ENCODE assay signal across 14 cellular contexts in genomic region chr11:67308031-67308866, GRCh38.
"Had no signal": no experiment of that assay in that cellular context is flagged by ENCODE, and none has a peak within 500 bp of the region (broad histone marks: within the 10 kb centered on the region; RNA-seq: fewer than 3 reads in every experiment).

No MANE protein-coding gene starts in this region.

- H3K27me3 Mint-ChIP-seq: activated CD4-positive, alpha-beta T cell treated with anti-CD3 and anti-CD28 coated beads, Interleukin-2, amount 10 ng/mL, durations not matched to agents 7 days and 5 days; type B pancreatic cell had no signal

- H3K36me3 Mint-ChIP-seq: type B pancreatic cell had no signal

- H3K27ac Mint-ChIP-seq: activated T-helper 1 cell treated with anti-CD3 and anti-CD28 coated beads, Interleukin-12 subunit alpha, Interleukin-12 subunit beta, Interleukin-2, Interleukin-4 antibody, amounts not matched to agents 30 ng/mL and 10 ng/mL and 1 ng/mL, durations not matched to agents 14 hours and 24 hours and 36 hours; immature natural killer cell; type B pancreatic cell had no signal

- H3K27ac ChIP-seq: pancreas had no signal

- H3K27me3 ChIP-seq: pancreas had no signal

- H3K9me3 ChIP-seq: pancreas had no signal

- DNase-seq: activated CD4-positive, alpha-beta T cell treated with anti-CD3 and anti-CD28 coated beads, Interleukin-2, amount 10 ng/mL, durations not matched to agents 7 days and 5 days; activated CD4-positive, CD25-positive, alpha-beta regulatory T cell; activated naive CD4-positive, alpha-beta T cell treated with Interleukin-2 at 50 U/mL for 16 hours; cortex of kidney; effector CD8-positive, alpha-beta T cell; immature natural killer cell; midbrain; stimulated activated CD4-positive, alpha-beta T cell treated with anti-CD3 and anti-CD28 coated beads, Interleukin-4, amount 100 ng/mL, for 1 hour; stimulated activated naive CD4-positive, alpha-beta T cell treated with Interleukin-2 at 50 U/mL for 16 hours; T-helper 2 cell had no signal

- H3K4me1 Mint-ChIP-seq: neural crest cell had no signal

- H3K4me3 Mint-ChIP-seq: activated CD4-positive, alpha-beta T cell treated with anti-CD3 and anti-CD28 coated beads, Interleukin-2, amount 10 ng/mL, durations not matched to agents 7 days and 5 days; activated T-helper 1 cell treated with anti-CD3 and anti-CD28 coated beads, Interleukin-12 subunit alpha, Interleukin-12 subunit beta, Interleukin-2, Interleukin-4 antibody, amounts not matched to agents 30 ng/mL and 10 ng/mL and 1 ng/mL, durations not matched to agents 14 hours and 24 hours and 36 hours; immature natural killer cell; neural crest cell; type B pancreatic cell had no signal

- ATAC-seq: pancreas had no signal

- H3K4me3 ChIP-seq: pancreas had no signal

- H3K9me3 Mint-ChIP-seq: activated CD4-positive, alpha-beta T cell treated with anti-CD3 and anti-CD28 coated beads, Interleukin-2, amount 10 ng/mL, durations not matched to agents 7 days and 5 days; activated T-helper 1 cell treated with anti-CD3 and anti-CD28 coated beads, Interleukin-12 subunit alpha, Interleukin-12 subunit beta, Interleukin-2, Interleukin-4 antibody, amounts not matched to agents 30 ng/mL and 10 ng/mL and 1 ng/mL, durations not matched to agents 14 hours and 24 hours and 36 hours; immature natural killer cell; neural crest cell; type B pancreatic cell had no signal
